ENCODE assay signal across 1 cellular context in the genomic region with DNA sequence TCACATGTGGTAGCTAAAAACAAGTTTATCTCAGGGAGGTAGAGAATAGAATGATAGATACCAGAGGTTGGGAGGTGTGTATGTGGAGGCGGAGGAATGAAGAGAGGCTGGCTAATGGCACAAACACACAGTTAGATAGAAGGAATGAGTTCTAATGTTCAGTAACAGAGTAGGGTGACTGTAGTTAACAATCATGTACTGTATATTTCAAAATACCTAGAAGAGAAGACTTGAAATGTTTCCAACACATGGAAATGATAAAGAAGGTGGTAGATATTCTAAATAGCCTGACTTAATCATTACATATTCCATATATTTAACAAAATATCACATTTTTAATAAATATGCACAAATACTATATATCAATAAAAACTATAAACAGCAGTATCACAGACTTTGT.
TF ChIP-seq lines count a peak whose summit lies in the region.

No MANE protein-coding gene starts in this region.

TF ChIP-seq in IMR-90, 13 proteins besides CTCF, POLR2A, EP300 and RAD21 (continued from another document):
- TF ChIP-seq MAZ (IDR thresholded peaks at IDR 0.05; ENCODE audit: borderline replicate concordance, low read depth, low read length): no peak
- TF ChIP-seq MXI1 (IDR thresholded peaks at IDR 0.05; ENCODE audit: borderline replicate concordance, low read depth, low read length): no peak
- no peak for TF ChIP-seq CEBPB (IDR thresholded peaks at IDR 0.05; ENCODE audit: low read depth, low read length)
- TF ChIP-seq, protein P1, sequence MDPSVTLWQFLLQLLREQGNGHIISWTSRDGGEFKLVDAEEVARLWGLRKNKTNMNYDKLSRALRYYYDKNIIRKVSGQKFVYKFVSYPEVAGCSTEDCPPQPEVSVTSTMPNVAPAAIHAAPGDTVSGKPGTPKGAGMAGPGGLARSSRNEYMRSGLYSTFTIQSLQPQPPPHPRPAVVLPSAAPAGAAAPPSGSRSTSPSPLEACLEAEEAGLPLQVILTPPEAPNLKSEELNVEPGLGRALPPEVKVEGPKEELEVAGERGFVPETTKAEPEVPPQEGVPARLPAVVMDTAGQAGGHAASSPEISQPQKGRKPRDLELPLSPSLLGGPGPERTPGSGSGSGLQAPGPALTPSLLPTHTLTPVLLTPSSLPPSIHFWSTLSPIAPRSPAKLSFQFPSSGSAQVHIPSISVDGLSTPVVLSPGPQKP (IDR thresholded peaks at IDR 0.05; ENCODE audit: borderline replicate concordance, low read depth, low read length): no peak
- TF ChIP-seq, protein P2, sequence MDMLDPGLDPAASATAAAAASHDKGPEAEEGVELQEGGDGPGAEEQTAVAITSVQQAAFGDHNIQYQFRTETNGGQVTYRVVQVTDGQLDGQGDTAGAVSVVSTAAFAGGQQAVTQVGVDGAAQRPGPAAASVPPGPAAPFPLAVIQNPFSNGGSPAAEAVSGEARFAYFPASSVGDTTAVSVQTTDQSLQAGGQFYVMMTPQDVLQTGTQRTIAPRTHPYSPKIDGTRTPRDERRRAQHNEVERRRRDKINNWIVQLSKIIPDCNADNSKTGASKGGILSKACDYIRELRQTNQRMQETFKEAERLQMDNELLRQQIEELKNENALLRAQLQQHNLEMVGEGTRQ (IDR thresholded peaks at IDR 0.05; ENCODE audit: low read depth, low read length): no peak
- no peak for TF ChIP-seq BHLHE40 (IDR thresholded peaks at IDR 0.05; ENCODE audit: low read depth, low read length)
- no peak for TF ChIP-seq CHD1 (IDR thresholded peaks at IDR 0.05; ENCODE audit: low read depth, low read length)
- no peak for TF ChIP-seq MAFK (IDR thresholded peaks at IDR 0.05; ENCODE audit: low read depth, low read length)
- TF ChIP-seq RFX5 (IDR thresholded peaks at IDR 0.05; ENCODE audit: low read depth, low read length): no peak
- no peak for TF ChIP-seq RCOR1 (IDR thresholded peaks at IDR 0.05; ENCODE audit: insufficient replicate concordance, low read length)
